Comparison of ENCODE assay signal across 9 cellular contexts in the genomic region with DNA sequence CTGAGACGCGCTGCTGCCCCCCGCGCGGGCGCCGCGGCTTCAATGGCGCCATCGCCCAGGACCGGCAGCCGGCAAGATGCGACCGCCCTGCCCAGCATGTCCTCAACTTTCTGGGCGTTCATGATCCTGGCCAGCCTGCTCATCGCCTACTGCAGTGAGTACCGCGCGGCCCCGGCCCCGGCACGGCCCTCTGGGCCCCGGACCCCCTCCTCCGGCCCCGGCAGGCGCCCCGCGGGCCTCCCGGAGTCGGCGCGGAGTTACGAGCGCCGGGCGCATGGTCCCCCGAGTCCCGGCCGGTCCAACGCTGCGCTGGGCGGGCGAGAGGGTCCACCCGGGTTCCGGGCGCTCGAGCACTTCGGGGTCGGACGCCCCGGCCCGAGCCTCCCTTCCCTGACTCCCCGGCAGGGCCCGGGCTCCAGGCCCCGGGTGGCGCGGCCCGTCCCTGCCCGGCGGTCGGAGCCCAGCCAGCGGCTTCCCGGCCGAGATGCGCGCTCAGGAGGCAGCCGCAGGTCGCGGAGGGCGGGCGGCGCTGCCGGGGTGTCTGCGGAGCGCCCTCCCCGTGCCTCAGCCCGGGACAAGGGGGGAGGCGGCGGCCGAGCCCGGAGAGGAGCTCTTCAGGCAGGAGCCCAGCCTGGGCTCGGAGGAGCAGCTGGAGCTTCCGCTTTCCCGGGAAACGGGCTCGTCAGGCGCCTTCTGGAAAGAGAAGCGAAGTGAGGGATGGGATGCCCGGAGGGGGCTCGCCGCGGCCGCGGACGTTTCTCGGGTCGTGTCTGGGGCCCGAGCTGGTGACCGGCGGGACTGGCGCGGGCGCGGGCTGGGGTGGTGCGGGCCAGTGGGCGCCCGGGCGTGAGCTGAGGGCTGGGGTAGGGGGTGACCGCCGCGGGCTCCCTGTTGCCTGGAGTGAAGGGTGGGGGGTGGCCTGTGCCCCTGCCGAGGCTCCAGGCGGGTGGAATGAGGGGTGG.
DNase-seq lines count a peak whose midpoint lies in the region; ATAC-seq and TF ChIP-seq lines count a peak whose summit lies in the region.
"Had no signal": no experiment of that assay in that cellular context is flagged by ENCODE, and none has a peak within 500 bp of the region (broad histone marks: within the 10 kb centered on the region; RNA-seq: fewer than 3 reads in every experiment).

No MANE protein-coding gene starts in this region.

- WGBS in testis, 2 donors: 0 to 1% methylated on average over 3 to 89 of the region's 113 CpGs

- peaks cover 38% of the 10 kb centered on the region for H3K27me3 ChIP-seq in lower lobe of right lung (ENCODE audit: low read depth)
- H3K27me3 ChIP-seq in testis: no peaks in the 10 kb centered on the region

- H3K27ac ChIP-seq in lower lobe of right lung (no peak overlapping the region), testis (no peak overlapping the region)

- TF ChIP-seq CTCF in lower lobe of right lung (IDR thresholded peaks at IDR 0.05) (no peak), testis (IDR thresholded peaks at IDR 0.05) (no peak)

- H3K36me3 ChIP-seq in lower lobe of right lung: no peaks in the 10 kb centered on the region
- H3K36me3 ChIP-seq in testis (ENCODE audit: low read depth, missing control alignments): no peaks in the 10 kb centered on the region

- intact Hi-C loops in lower lobe of right lung (cut with DNase I): no loop called here
- intact Hi-C loops in testis (cut with DNase I; ENCODE audit: low total_unique reads): no loop called here

- no peaks in the 10 kb centered on the region for H3K9me3 ChIP-seq in lower lobe of right lung
- H3K9me3 ChIP-seq in testis: no peaks in the 10 kb centered on the region

- DNase-seq in NCI-H1105 (lab: John Stamatoyannopoulos, UW) (peak; percentile 3), NCI-H1105 treated with DMSO at 0.1 percent for 48 hours (lab: John Stamatoyannopoulos, UW) (no peak), dermis blood vessel endothelial cell (peak; percentile 12), lower lobe of right lung (no peak), testis (no peak), hippocampal formation (lab: John Stamatoyannopoulos, UW) (no peak), NCI-H2107 (lab: John Stamatoyannopoulos, UW) (no peak)
- DNase-seq in effector CD4-positive, alpha-beta T cell: no peak
- DNase-seq: 8988T had no signal

- TF ChIP-seq POLR2A in testis (IDR thresholded peaks at IDR 0.05): no peak

- H3K4me3 ChIP-seq in lower lobe of right lung (peak overlapping the region; percentile 50), testis (peak overlapping the region; percentile 54 to 65)

- peak in 1 of 2 donors; percentile 11 for ATAC-seq in lower lobe of right lung

- peaks cover 5% of the 10 kb centered on the region for H3K4me1 ChIP-seq in lower lobe of right lung
- no peaks in the 10 kb centered on the region for H3K4me1 ChIP-seq in testis

Comparison
In these comparisons a context has a peak if more than half of its experiments do, and no peak if none do; other contexts are left out.
1. DNase-seq: peak in NCI-H1105 (single experiment) and dermis blood vessel endothelial cell (single experiment); none in NCI-H1105 treated with DMSO at 0.1 percent for 48 hours (single experiment), lower lobe of right lung (single experiment), testis (single experiment), effector CD4-positive, alpha-beta T cell (single experiment), hippocampal formation (0 of 2) and NCI-H2107 (single experiment).